In the genomic region with DNA sequence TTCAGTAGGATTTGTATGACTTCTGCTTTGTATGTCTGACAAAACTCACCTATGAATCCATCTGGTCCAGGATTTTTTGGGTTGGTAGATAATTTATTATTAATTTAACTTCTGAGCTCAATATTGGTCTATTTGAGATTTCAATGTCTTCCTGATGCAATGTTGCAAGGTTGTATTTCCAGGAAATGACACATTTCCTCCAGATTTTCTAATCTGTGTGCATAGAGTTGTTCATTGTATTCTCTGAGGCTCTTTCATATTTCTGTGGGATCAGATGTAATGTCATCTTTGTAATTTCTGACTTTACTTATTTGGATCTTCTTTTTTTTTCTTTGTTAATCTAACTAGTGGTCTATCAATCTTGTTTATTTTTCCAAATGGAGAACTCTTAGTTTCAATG, we compare ENCODE assay signal across 25 cellular contexts.
DNase-seq lines count a peak whose midpoint lies in the region; TF ChIP-seq lines count a peak whose summit lies in the region.
"Had no signal": no experiment of that assay in that cellular context is flagged by ENCODE, and none has a peak within 500 bp of the region (broad histone marks: within the 10 kb centered on the region; RNA-seq: fewer than 3 reads in every experiment).

No MANE protein-coding gene starts in this region.

- DNase-seq in HS-5 (ENCODE audit: low read depth) (peak; percentile 10), SK-MEL-5 (ENCODE audit: low read depth, low spot score) (peak; percentile 1), epithelial cell of esophagus (ENCODE audit: low read depth) (peak; percentile 19), lung microvascular endothelial cell (ENCODE audit: low read depth in 2 of 2) (peak; percentile 6 to 56), SHP77 treated with DMSO at 0.1 percent for 48 hours (lab: John Stamatoyannopoulos, UW) (no peak), GM13976 (ENCODE audit: low spot score) (no peak)
- DNase-seq in effector CD8-positive, alpha-beta T cell (lab: John Stamatoyannopoulos, UW), result no peak
- DNase-seq: BE2C, Caco-2, DMS 273 treated with DMSO at 0.1 percent for 48 hours, DMS79 treated with DMSO at 0.1 percent for 48 hours, HCEC 1CT, Karpas-422, MG63, NCI-H1417, NCI-H1694 treated with DMSO at 0.1 percent for 48 hours, NCI-H2081 treated with DMSO at 0.1 percent for 48 hours, NCI-H2171 treated with DMSO at 0.1 percent for 48 hours, NCI-H524 treated with DMSO at 0.1 percent for 48 hours, NCI-H82, SHP77, SK-N-SH had no signal

- no peak for TF ChIP-seq CTCF in epithelial cell of esophagus (IDR thresholded peaks at IDR 0.05; ENCODE audit: insufficient read depth, low read depth, low read length, missing control alignments)
- TF ChIP-seq CTCF in GM13976 (IDR thresholded peaks at IDR 0.05; ENCODE audit: borderline replicate concordance, control extremely low read depth, extremely low read depth, insufficient read depth, missing control alignments), result no peak

- in situ Hi-C loops in SK-MEL-5 (cut with HindIII; ENCODE audit: low pct_unique_long_range_greater_than_20kb, low sequenced_read_pairs) (no loop called here), GM13976 (cut with MboI; ENCODE audit: low sequenced_read_pairs, unreplicated experiment) (no loop called here)

- no peak overlapping the region for H3K4me3 ChIP-seq in epithelial cell of esophagus (ENCODE audit: low read length)
- H3K4me3 ChIP-seq: A549, GM12878, GM23338, MG63 had no signal

Comparison
In these comparisons a context has a peak if more than half of its experiments do, and no peak if none do; other contexts are left out.
1. DNase-seq: peak in HS-5 (single experiment), SK-MEL-5 (single experiment), epithelial cell of esophagus (single experiment) and lung microvascular endothelial cell (2 of 2); none in SHP77 treated with DMSO at 0.1 percent for 48 hours (single experiment), GM13976 (single experiment) and effector CD8-positive, alpha-beta T cell (single experiment).